Comparison of ENCODE assay signal across 1 cellular context in the genomic region with DNA sequence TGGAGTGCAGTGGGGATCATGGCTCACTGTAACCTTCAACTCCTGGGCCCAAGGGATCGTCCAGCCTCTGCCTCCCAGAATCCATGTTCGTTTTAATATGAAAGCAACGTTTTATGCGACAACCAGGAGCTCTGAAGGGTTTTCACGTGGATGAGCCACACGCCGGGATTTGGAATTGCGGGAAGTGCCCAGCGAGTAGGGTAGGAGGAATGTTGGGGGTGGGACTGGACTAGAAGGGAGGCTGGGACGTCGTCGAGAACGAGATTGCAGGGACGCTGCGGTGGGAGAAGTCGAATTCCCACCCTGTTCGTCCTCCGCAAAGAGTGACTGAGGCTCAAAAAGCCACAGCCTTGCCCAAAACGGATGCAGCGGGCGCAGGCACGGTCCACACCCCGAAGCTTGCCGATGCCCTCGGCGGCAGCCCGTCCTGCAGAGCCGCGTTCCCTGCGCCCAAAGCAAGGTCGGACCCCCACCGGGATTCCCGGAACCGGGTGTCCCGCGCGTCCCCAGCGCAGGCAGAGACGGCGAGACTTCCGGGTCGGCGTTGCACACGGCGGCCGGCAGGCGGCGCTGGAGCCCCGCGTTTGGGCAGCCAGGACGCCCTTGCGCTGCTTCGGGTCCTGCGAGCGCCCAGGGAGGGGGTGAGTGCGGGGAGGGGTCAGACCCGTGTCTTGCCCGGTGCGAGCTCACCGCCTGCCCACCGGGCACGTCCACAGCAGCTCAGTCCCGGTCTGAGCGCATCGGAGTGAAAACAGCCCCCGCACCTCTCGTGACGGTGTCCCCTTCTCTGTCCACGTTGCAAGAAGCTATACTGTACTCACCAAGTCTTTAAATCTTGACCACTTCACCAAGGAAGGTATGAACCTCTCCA.
TF ChIP-seq lines count a peak whose summit lies in the region.

No MANE protein-coding gene starts in this region.

TF ChIP-seq in HepG2, 621 proteins besides CTCF, POLR2A, EP300 and RAD21 (continued from another document and continues in another):
- TF ChIP-seq TSC22D2 (CRISPR knock-in tag; IDR thresholded peaks at IDR 0.05; ENCODE audit: borderline replicate concordance) (no peak; the same call in 1 of the 2 replicates), SSRP1 (CRISPR knock-in tag; IDR thresholded peaks at IDR 0.05) (0 out of 2 replicates have a peak, but pooled peaks have one; percentile 84), ZNF343 (CRISPR knock-in tag; IDR thresholded peaks at IDR 0.05) (peak; percentile 80), ZNF607 (CRISPR knock-in tag; IDR thresholded peaks at IDR 0.05; ENCODE audit: borderline replicate concordance) (peak; percentile 90), ZNF572 (CRISPR knock-in tag; IDR thresholded peaks at IDR 0.05) (peak; percentile 93; the same call in 1 of the 2 replicates), ZSCAN22 (CRISPR knock-in tag; IDR thresholded peaks at IDR 0.05) (0 out of 2 replicates have a peak, but pooled peaks have one; percentile 47), ZNF605 (CRISPR knock-in tag; IDR thresholded peaks at IDR 0.05) (peak; percentile 86), ZNF530 (CRISPR knock-in tag; IDR thresholded peaks at IDR 0.05; ENCODE audit: low read depth) (no peak), TBP (CRISPR knock-in tag; IDR thresholded peaks at IDR 0.05) (no peak), KAT7 (CRISPR knock-in tag; IDR thresholded peaks at IDR 0.05; ENCODE audit: borderline replicate concordance) (no peak; the same call in 1 of the 2 replicates), BORCS8-MEF2B (CRISPR knock-in tag; IDR thresholded peaks at IDR 0.05) (peak; percentile 98), ZNF746 (CRISPR knock-in tag; IDR thresholded peaks at IDR 0.05) (peak; percentile 23), ZNF251 (CRISPR knock-in tag; IDR thresholded peaks at IDR 0.05) (0 out of 2 replicates have a peak, but pooled peaks have one; percentile 89), ETV5 (CRISPR knock-in tag; IDR thresholded peaks at IDR 0.05; ENCODE audit: borderline replicate concordance) (peak; percentile 96), GATAD2A (CRISPR knock-in tag; IDR thresholded peaks at IDR 0.05) (peak; percentile 77), ZNF788 (CRISPR knock-in tag; IDR thresholded peaks at IDR 0.05; ENCODE audit: borderline replicate concordance) (peak; percentile 98), ZNF24 (IDR thresholded peaks at IDR 0.05) (0 out of 2 replicates have a peak, but pooled peaks have one; percentile 26), CCAR2 (optimal IDR thresholded peaks at IDR 0.05; ENCODE audit: low read depth, low read length) (no peak), MAZ (IDR thresholded peaks at IDR 0.05; ENCODE audit: borderline replicate concordance, low read depth, low read length) (peak; percentile 90), MAZ (CRISPR knock-in tag; IDR thresholded peaks at IDR 0.05; ENCODE audit: low read depth) (peak; percentile 99), MBNL3 (CRISPR knock-in tag; conservative IDR thresholded peaks at IDR 0.05) (no peak), ZNF674 (CRISPR knock-in tag; IDR thresholded peaks at IDR 0.05; ENCODE audit: low read depth) (no peak), ZC3H4 (CRISPR knock-in tag; IDR thresholded peaks at IDR 0.05; ENCODE audit: borderline replicate concordance) (no peak), ZNF3 (CRISPR knock-in tag; IDR thresholded peaks at IDR 0.05) (no peak), NR2F6 (IDR thresholded peaks at IDR 0.05) (no peak), NR2F6 (CRISPR knock-in tag; IDR thresholded peaks at IDR 0.05) (peak; percentile 66), TEAD3 (CRISPR knock-in tag; optimal IDR thresholded peaks at IDR 0.05; ENCODE audit: borderline replicate concordance) (peak; percentile 77), ZFX (CRISPR knock-in tag; IDR thresholded peaks at IDR 0.05; ENCODE audit: low read depth) (peak; percentile 64), SNAPC2 (CRISPR knock-in tag; IDR thresholded peaks at IDR 0.05) (peak; percentile 81), ARNT (IDR thresholded peaks at IDR 0.05) (no peak), ZNF230 (CRISPR knock-in tag; IDR thresholded peaks at IDR 0.05) (no peak), ZNF724P (CRISPR knock-in tag; IDR thresholded peaks at IDR 0.05; ENCODE audit: borderline replicate concordance) (peak; percentile 97), CBX2 (IDR thresholded peaks at IDR 0.05; ENCODE audit: low read depth, low read length) (no peak), CBX2 (CRISPR knock-in tag; IDR thresholded peaks at IDR 0.05; ENCODE audit: low read depth) (peak; percentile 99), AKAP8 (CRISPR knock-in tag; IDR thresholded peaks at IDR 0.05) (peak; percentile 88), ZFP90 (CRISPR knock-in tag; IDR thresholded peaks at IDR 0.05; ENCODE audit: borderline replicate concordance) (peak; percentile 80), ESRRA (CRISPR knock-in tag; IDR thresholded peaks at IDR 0.05; ENCODE audit: low read depth) (peak; percentile 81; the same call in 1 of the 2 replicates), ZFP36L2 (CRISPR knock-in tag; IDR thresholded peaks at IDR 0.05) (no peak; the same call in 1 of the 2 replicates), ZNF138 (CRISPR knock-in tag; IDR thresholded peaks at IDR 0.05; ENCODE audit: low read depth) (peak; percentile 98), REL (CRISPR knock-in tag; conservative IDR thresholded peaks at IDR 0.05) (peak; percentile 82; the same call in 1 of the 2 replicates), HOXA7 (CRISPR knock-in tag; IDR thresholded peaks at IDR 0.05) (no peak), ZNF205 (CRISPR knock-in tag; IDR thresholded peaks at IDR 0.05) (peak; percentile 91; the same call in 1 of the 2 replicates), GFI1 (CRISPR knock-in tag; IDR thresholded peaks at IDR 0.05; ENCODE audit: borderline replicate concordance) (0 out of 2 replicates have a peak, but pooled peaks have one; percentile 18), HNRNPH1 (optimal IDR thresholded peaks at IDR 0.05; ENCODE audit: low read depth, low read length) (no peak), MLLT10 (CRISPR knock-in tag; IDR thresholded peaks at IDR 0.05) (no peak)
- TF ChIP-seq, protein P1, sequence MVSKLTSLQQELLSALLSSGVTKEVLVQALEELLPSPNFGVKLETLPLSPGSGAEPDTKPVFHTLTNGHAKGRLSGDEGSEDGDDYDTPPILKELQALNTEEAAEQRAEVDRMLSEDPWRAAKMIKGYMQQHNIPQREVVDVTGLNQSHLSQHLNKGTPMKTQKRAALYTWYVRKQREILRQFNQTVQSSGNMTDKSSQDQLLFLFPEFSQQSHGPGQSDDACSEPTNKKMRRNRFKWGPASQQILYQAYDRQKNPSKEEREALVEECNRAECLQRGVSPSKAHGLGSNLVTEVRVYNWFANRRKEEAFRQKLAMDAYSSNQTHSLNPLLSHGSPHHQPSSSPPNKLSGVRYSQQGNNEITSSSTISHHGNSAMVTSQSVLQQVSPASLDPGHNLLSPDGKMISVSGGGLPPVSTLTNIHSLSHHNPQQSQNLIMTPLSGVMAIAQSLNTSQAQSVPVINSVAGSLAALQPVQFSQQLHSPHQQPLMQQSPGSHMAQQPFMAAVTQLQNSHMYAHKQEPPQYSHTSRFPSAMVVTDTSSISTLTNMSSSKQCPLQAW (CRISPR knock-in tag; IDR thresholded peaks at IDR 0.05), result peak; percentile 98
- TF ChIP-seq, protein P2, sequence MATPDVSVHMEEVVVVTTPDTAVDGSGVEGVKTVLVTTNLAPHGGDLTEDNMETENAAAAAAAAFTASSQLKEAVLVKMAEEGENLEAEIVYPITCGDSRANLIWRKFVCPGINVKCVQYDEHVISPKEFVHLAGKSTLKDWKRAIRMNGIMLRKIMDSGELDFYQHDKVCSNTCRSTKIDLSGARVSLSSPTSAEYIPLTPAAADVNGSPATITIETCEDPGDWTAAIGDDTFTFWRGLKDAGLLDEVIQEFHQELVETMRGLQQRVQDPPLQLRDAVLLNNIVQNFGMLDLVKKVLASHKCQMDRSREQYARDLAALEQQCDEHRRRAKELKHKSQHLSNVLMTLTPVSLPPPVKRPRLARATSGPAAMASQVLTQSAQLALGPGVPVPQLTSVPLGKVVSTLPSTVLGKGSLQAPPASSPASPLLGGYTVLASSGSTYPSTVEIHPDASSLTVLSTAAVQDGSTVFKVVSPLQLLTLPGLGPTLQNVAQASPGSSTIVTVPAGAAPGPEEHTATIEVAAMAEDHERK (CRISPR knock-in tag; IDR thresholded peaks at IDR 0.05; ENCODE audit: low read depth), result no peak
- TF ChIP-seq, protein P3, sequence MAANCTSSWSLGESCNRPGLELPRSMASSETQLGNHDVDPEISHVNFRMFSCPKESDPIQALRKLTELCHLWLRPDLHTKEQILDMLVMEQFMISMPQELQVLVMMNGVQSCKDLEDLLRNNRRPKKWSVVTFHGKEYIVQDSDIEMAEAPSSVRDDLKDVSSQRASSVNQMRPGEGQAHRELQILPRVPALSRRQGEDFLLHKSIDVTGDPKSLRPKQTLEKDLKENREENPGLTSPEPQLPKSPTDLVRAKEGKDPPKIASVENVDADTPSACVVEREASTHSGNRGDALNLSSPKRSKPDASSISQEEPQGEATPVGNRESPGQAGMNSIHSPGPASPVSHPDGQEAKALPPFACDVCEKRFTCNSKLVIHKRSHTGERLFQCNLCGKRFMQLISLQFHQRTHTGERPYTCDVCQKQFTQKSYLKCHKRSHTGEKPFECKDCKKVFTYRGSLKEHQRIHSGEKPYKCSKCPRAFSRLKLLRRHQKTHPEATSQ (CRISPR knock-in tag; IDR thresholded peaks at IDR 0.05; ENCODE audit: borderline replicate concordance), result peak; percentile 90; the same call in 1 of the 2 replicates
- TF ChIP-seq, protein P4, sequence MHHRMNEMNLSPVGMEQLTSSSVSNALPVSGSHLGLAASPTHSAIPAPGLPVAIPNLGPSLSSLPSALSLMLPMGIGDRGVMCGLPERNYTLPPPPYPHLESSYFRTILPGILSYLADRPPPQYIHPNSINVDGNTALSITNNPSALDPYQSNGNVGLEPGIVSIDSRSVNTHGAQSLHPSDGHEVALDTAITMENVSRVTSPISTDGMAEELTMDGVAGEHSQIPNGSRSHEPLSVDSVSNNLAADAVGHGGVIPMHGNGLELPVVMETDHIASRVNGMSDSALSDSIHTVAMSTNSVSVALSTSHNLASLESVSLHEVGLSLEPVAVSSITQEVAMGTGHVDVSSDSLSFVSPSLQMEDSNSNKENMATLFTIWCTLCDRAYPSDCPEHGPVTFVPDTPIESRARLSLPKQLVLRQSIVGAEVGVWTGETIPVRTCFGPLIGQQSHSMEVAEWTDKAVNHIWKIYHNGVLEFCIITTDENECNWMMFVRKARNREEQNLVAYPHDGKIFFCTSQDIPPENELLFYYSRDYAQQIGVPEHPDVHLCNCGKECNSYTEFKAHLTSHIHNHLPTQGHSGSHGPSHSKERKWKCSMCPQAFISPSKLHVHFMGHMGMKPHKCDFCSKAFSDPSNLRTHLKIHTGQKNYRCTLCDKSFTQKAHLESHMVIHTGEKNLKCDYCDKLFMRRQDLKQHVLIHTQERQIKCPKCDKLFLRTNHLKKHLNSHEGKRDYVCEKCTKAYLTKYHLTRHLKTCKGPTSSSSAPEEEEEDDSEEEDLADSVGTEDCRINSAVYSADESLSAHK (CRISPR knock-in tag; IDR thresholded peaks at IDR 0.05; ENCODE audit: borderline replicate concordance), result peak; percentile 74; the same call in 1 of the 2 replicates
- TF ChIP-seq, protein P5, sequence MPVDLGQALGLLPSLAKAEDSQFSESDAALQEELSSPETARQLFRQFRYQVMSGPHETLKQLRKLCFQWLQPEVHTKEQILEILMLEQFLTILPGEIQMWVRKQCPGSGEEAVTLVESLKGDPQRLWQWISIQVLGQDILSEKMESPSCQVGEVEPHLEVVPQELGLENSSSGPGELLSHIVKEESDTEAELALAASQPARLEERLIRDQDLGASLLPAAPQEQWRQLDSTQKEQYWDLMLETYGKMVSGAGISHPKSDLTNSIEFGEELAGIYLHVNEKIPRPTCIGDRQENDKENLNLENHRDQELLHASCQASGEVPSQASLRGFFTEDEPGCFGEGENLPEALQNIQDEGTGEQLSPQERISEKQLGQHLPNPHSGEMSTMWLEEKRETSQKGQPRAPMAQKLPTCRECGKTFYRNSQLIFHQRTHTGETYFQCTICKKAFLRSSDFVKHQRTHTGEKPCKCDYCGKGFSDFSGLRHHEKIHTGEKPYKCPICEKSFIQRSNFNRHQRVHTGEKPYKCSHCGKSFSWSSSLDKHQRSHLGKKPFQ (CRISPR knock-in tag; IDR thresholded peaks at IDR 0.05; ENCODE audit: insufficient replicate concordance), result peak; percentile 74
- TF ChIP-seq, protein P6, sequence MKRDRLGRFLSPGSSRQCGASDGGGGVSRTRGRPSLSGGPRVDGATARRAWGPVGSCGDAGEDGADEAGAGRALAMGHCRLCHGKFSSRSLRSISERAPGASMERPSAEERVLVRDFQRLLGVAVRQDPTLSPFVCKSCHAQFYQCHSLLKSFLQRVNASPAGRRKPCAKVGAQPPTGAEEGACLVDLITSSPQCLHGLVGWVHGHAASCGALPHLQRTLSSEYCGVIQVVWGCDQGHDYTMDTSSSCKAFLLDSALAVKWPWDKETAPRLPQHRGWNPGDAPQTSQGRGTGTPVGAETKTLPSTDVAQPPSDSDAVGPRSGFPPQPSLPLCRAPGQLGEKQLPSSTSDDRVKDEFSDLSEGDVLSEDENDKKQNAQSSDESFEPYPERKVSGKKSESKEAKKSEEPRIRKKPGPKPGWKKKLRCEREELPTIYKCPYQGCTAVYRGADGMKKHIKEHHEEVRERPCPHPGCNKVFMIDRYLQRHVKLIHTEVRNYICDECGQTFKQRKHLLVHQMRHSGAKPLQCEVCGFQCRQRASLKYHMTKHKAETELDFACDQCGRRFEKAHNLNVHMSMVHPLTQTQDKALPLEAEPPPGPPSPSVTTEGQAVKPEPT (CRISPR knock-in tag; IDR thresholded peaks at IDR 0.05; ENCODE audit: low read depth), result no peak; the same call in 1 of the 2 replicates
- TF ChIP-seq, protein P7, sequence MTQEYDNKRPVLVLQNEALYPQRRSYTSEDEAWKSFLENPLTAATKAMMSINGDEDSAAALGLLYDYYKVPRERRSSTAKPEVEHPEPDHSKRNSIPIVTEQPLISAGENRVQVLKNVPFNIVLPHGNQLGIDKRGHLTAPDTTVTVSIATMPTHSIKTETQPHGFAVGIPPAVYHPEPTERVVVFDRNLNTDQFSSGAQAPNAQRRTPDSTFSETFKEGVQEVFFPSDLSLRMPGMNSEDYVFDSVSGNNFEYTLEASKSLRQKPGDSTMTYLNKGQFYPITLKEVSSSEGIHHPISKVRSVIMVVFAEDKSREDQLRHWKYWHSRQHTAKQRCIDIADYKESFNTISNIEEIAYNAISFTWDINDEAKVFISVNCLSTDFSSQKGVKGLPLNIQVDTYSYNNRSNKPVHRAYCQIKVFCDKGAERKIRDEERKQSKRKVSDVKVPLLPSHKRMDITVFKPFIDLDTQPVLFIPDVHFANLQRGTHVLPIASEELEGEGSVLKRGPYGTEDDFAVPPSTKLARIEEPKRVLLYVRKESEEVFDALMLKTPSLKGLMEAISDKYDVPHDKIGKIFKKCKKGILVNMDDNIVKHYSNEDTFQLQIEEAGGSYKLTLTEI (CRISPR knock-in tag; conservative IDR thresholded peaks at IDR 0.05), result no peak
- TF ChIP-seq, protein P8, sequence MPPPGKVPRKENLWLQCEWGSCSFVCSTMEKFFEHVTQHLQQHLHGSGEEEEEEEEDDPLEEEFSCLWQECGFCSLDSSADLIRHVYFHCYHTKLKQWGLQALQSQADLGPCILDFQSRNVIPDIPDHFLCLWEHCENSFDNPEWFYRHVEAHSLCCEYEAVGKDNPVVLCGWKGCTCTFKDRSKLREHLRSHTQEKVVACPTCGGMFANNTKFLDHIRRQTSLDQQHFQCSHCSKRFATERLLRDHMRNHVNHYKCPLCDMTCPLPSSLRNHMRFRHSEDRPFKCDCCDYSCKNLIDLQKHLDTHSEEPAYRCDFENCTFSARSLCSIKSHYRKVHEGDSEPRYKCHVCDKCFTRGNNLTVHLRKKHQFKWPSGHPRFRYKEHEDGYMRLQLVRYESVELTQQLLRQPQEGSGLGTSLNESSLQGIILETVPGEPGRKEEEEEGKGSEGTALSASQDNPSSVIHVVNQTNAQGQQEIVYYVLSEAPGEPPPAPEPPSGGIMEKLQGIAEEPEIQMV (CRISPR knock-in tag; IDR thresholded peaks at IDR 0.05; ENCODE audit: low read depth), result peak; percentile 57
